In the genomic region with DNA sequence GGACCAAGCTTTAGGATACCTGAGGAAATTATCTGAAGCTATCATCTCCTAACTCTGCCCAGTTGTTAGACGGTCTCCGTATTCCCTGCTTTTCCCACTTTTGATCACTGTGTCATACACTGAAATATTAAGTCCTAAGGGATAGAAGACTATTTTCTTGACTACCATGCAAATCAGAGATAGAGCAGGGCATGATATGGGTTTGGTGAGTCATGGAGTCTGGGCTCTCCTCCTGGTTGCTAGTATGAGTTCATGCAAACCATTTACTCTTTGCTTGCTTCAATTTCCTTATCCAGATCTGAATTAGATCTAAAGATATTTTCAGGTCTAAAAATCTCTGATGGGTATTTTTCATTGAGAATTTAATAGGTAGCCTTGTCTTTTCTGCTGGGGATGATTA, we compare ENCODE assay signal across 17 cellular contexts. TPM values are rescaled to one million over a fixed set of nuclear protein-coding genes. Genes with fewer than 3 reads are reported as not detected.
DNase-seq lines count a peak whose midpoint lies in the region; ATAC-seq and TF ChIP-seq lines count a peak whose summit lies in the region.
"Had no signal": no experiment of that assay in that cellular context is flagged by ENCODE, and none has a peak within 500 bp of the region (broad histone marks: within the 10 kb centered on the region; RNA-seq: fewer than 3 reads in every experiment).

No MANE protein-coding gene starts in this region.

- no peak overlapping the region for H3K27ac ChIP-seq in RWPE1
- H3K27ac ChIP-seq: BLaER1 treated with 17β-estradiol and CSF1 and Interleukin-3, amounts not matched to agents 10 nM and 100 nM had no signal

- DNase-seq in GM03348 (ENCODE audit: low spot score) (peak; percentile 33), RWPE1 (ENCODE audit: low spot score) (peak; percentile 34), fibroblast of gingiva (ENCODE audit: low read depth) (peak; percentile 23), omental fat pad (ENCODE audit: low spot score) (no peak), mucosa of gallbladder (ENCODE audit: low spot score) (no peak), NCI-H187 treated with DMSO at 0.1 percent for 48 hours (lab: John Stamatoyannopoulos, UW) (no peak)
- no peak for DNase-seq in activated T-cell treated with anti-CD3 and anti-CD28 coated beads, Interleukin-2, amount 50 U/mL, for 48 hours
- DNase-seq: activated CD4-positive, alpha-beta T cell treated with anti-CD3 and anti-CD28 coated beads, Interleukin-2, amount 10 ng/mL, durations not matched to agents 7 days and 5 days; activated T-cell treated with anti-CD3 and anti-CD28 coated beads, Interleukin-2, amount 50 U/mL, for 72 hours; DND-41; left cardiac atrium; NCI-H524 treated with DMSO at 0.1 percent for 48 hours; stimulated activated CD4-positive, alpha-beta T cell treated with anti-CD3 and anti-CD28 coated beads, Interleukin-2, amount 100 ng/mL, for 24 hours; stimulated activated CD8-positive, alpha-beta memory T cell treated with anti-CD3 and anti-CD28 coated beads, Interleukin-4, amount 100 ng/mL, for 48 hours had no signal

- CTCF ChIA-PET in RWPE1 (lab: Yijun Ruan, JAX): no interaction called here

- TF ChIP-seq CTCF in RWPE1 (conservative IDR thresholded peaks at IDR 0.05; ENCODE audit: low read depth) (no peak), omental fat pad (IDR thresholded peaks at IDR 0.05) (no peak)

- peak; percentile 71 for ATAC-seq in omental fat pad (ENCODE audit: low FRiP score)
- ATAC-seq in GM18870 (IDR thresholded peaks at IDR 0.05; ENCODE audit: unreplicated experiment): no peak
- ATAC-seq: activated T-cell treated with anti-CD3 and anti-CD28 coated beads, Interleukin-2, amount 50 U/mL, for 72 hours; Panc1 had no signal

- POLR2A ChIA-PET in RWPE1 (lab: Yijun Ruan, JAX; ENCODE audit: low non-redundant PET): no interaction called here

RNA-seq across cellular contexts. Expression of gene EHBP1, which starts 55.0 kb away (rescaled TPM):
- total RNA-seq in omental fat pad (10 to 100 TPM; 60.9 to 91.3 (median 78.6) TPM), mucosa of gallbladder (101 TPM)

Comparison
In these comparisons a context has a peak if more than half of its experiments do, and no peak if none do; other contexts are left out.
1. DNase-seq: peak in GM03348 (single experiment), RWPE1 (single experiment) and fibroblast of gingiva (single experiment); none in omental fat pad (single experiment), mucosa of gallbladder (single experiment), NCI-H187 treated with DMSO at 0.1 percent for 48 hours (single experiment) and activated T-cell treated with anti-CD3 and anti-CD28 coated beads, Interleukin-2, amount 50 U/mL, for 48 hours (0 of 2).